Comparison of ENCODE assay signal across 8 cellular contexts in the genomic region with DNA sequence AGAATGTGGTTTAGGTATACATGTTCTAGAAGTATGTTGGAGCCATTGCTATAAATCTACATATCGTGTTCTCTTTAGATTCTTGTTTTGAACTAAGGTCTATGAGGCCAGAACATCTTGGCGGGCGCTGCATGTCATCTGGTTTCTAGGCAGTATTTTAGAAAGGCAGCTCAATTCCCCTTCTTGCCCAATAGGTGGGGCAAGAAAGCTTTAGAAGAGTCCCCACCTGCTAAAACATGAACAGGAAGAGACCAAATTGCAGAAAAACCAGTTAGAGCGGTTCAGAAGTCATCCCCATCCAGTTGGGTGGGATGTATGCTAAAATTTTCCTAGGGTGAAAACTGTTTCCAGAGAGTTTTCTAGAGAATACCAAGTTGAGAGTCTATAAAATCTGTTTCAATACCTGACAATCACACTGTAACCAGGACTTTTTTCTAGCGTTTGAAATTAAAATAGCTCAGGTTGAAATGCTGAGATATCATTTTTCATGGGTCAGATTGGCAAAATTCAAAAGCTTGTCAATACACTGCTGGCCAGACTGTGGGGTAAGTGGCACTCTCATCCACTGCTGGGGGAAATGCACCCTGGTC. TPM values are rescaled to one million over a fixed set of nuclear protein-coding genes. Genes with fewer than 3 reads are reported as not detected.
DNase-seq lines count a peak whose midpoint lies in the region; ATAC-seq and TF ChIP-seq lines count a peak whose summit lies in the region.

No MANE protein-coding gene starts in this region.

- CTCF ChIA-PET in BJ (lab: Yijun Ruan, JAX) = interaction anchor here (0.5 to 2.3 kb wide), 17 partner anchors 9 to 312 kb away, joined by 3 to 11 read pairs (median 3); a partner anchor contains a TSS

- peak; percentile 74 for TF ChIP-seq CTCF in BJ (IDR thresholded peaks at IDR 0.05; ENCODE audit: insufficient read depth, low read depth, low read length)
- TF ChIP-seq CTCF in GM12874 (IDR thresholded peaks at IDR 0.05; ENCODE audit: insufficient read depth, low read depth, low read length) = peak; percentile 56; the same call in 1 of the 2 replicates
- peak; percentile 24 to 76 for TF ChIP-seq CTCF in right atrium auricular region (IDR thresholded peaks at IDR 0.05)

- H3K27ac ChIP-seq in right atrium auricular region = no peak overlapping the region

- POLR2A ChIA-PET in BJ (lab: Charles Lee) = no interaction called here

- ATAC-seq in HG02973 (IDR thresholded peaks at IDR 0.05; ENCODE audit: unreplicated experiment) = peak; percentile 73
- peak; percentile 61 for ATAC-seq in activated naive CD8-positive, alpha-beta T cell treated with anti-CD3 and anti-CD28 coated beads, Interleukin-2, amount 50 U/mL, for 24 hours
- peak; percentile 64 to 82 for ATAC-seq in stimulated activated naive B cell treated with anti-CD40 and anti-IgM and Interleukin-4, amounts not matched to agents 10 μg/mL and 1 μg/mL and 100 μg/mL, for 72 hours (replicated peaks)

- H3K4me1 ChIP-seq in right atrium auricular region = no peaks in the 10 kb centered on the region

- no peaks in the 10 kb centered on the region for H3K9me3 ChIP-seq in right atrium auricular region

- H3K27ac Mint-ChIP-seq in activated naive CD8-positive, alpha-beta T cell treated with anti-CD3 and anti-CD28 coated beads, Interleukin-2, amount 50 U/mL, for 24 hours = no peak overlapping the region
- H3K27ac Mint-ChIP-seq in stimulated activated naive B cell treated with anti-CD40 and anti-IgM and Interleukin-4, amounts not matched to agents 10 μg/mL and 1 μg/mL and 100 μg/mL, for 72 hours = no peak overlapping the region

- no peak overlapping the region for H3K4me3 Mint-ChIP-seq in activated naive CD8-positive, alpha-beta T cell treated with anti-CD3 and anti-CD28 coated beads, Interleukin-2, amount 50 U/mL, for 24 hours
- H3K4me3 Mint-ChIP-seq in stimulated activated naive B cell treated with anti-CD40 and anti-IgM and Interleukin-4, amounts not matched to agents 10 μg/mL and 1 μg/mL and 100 μg/mL, for 72 hours = no peak overlapping the region

- no peak for DNase-seq in BJ (ENCODE audit: low read depth)
- DNase-seq in NCI-H345 (lab: John Stamatoyannopoulos, UW) = peak; percentile 49
- no peak for DNase-seq in activated naive CD8-positive, alpha-beta T cell treated with anti-CD3 and anti-CD28 coated beads, Interleukin-2, amount 50 U/mL, for 24 hours
- no peak for DNase-seq in right atrium auricular region (ENCODE audit: low spot score)
- DNase-seq in stimulated activated naive B cell treated with anti-CD40 and anti-IgM and Interleukin-4, amounts not matched to agents 10 μg/mL and 1 μg/mL and 100 μg/mL, for 72 hours = no peak
- no peak for DNase-seq in effector CD8-positive, alpha-beta T cell (lab: John Stamatoyannopoulos, UW)

- H3K27me3 ChIP-seq in BJ (ENCODE audit: control insufficient read depth, insufficient read depth, low read length) = no peaks in the 10 kb centered on the region
- H3K27me3 ChIP-seq in right atrium auricular region = no peaks in the 10 kb centered on the region

- H3K9me3 Mint-ChIP-seq in activated naive CD8-positive, alpha-beta T cell treated with anti-CD3 and anti-CD28 coated beads, Interleukin-2, amount 50 U/mL, for 24 hours = no peaks in the 10 kb centered on the region
- no peaks in the 10 kb centered on the region for H3K9me3 Mint-ChIP-seq in stimulated activated naive B cell treated with anti-CD40 and anti-IgM and Interleukin-4, amounts not matched to agents 10 μg/mL and 1 μg/mL and 100 μg/mL, for 72 hours

- no peaks in the 10 kb centered on the region for H3K36me3 Mint-ChIP-seq in activated naive CD8-positive, alpha-beta T cell treated with anti-CD3 and anti-CD28 coated beads, Interleukin-2, amount 50 U/mL, for 24 hours (ENCODE audit: low read depth)
- H3K36me3 Mint-ChIP-seq in stimulated activated naive B cell treated with anti-CD40 and anti-IgM and Interleukin-4, amounts not matched to agents 10 μg/mL and 1 μg/mL and 100 μg/mL, for 72 hours = no peaks in the 10 kb centered on the region

- peaks cover 16% of the 10 kb centered on the region for H3K4me1 Mint-ChIP-seq in activated naive CD8-positive, alpha-beta T cell treated with anti-CD3 and anti-CD28 coated beads, Interleukin-2, amount 50 U/mL, for 24 hours
- peaks cover 6 to 12% of the 10 kb centered on the region in 2 donors for H3K4me1 Mint-ChIP-seq in stimulated activated naive B cell treated with anti-CD40 and anti-IgM and Interleukin-4, amounts not matched to agents 10 μg/mL and 1 μg/mL and 100 μg/mL, for 72 hours

- no peaks in the 10 kb centered on the region for H3K36me3 ChIP-seq in BJ (ENCODE audit: control insufficient read depth, insufficient read depth, low read length)
- no peaks in the 10 kb centered on the region for H3K36me3 ChIP-seq in right atrium auricular region

- no peaks in the 10 kb centered on the region for H3K27me3 Mint-ChIP-seq in activated naive CD8-positive, alpha-beta T cell treated with anti-CD3 and anti-CD28 coated beads, Interleukin-2, amount 50 U/mL, for 24 hours
- H3K27me3 Mint-ChIP-seq in stimulated activated naive B cell treated with anti-CD40 and anti-IgM and Interleukin-4, amounts not matched to agents 10 μg/mL and 1 μg/mL and 100 μg/mL, for 72 hours = peaks cover 0 to under 1% of the 10 kb centered on the region in 2 donors

- H3K4me3 ChIP-seq in BJ (ENCODE audit: low read depth, low read length) = no peak overlapping the region
- no peak overlapping the region for H3K4me3 ChIP-seq in right atrium auricular region

RNA-seq across cellular contexts. Expression of a gene that starts 17.5 kb away (rescaled TPM):
- 23.5 and 32.7 TPM in 2 replicates for polyA plus RNA-seq in BJ (2011; rRNA removed)
- polyA minus RNA-seq in BJ (2011; rRNA and poly(A)+ RNA removed) = 14.4 TPM in 2 replicates
- 10 to 100 TPM in 1 of 2 donors, 1 to 10 TPM in 1; 9.4 to 21.4 TPM for total RNA-seq in right atrium auricular region
